Comparison of ENCODE assay signal across 14 cellular contexts in the genomic region with DNA sequence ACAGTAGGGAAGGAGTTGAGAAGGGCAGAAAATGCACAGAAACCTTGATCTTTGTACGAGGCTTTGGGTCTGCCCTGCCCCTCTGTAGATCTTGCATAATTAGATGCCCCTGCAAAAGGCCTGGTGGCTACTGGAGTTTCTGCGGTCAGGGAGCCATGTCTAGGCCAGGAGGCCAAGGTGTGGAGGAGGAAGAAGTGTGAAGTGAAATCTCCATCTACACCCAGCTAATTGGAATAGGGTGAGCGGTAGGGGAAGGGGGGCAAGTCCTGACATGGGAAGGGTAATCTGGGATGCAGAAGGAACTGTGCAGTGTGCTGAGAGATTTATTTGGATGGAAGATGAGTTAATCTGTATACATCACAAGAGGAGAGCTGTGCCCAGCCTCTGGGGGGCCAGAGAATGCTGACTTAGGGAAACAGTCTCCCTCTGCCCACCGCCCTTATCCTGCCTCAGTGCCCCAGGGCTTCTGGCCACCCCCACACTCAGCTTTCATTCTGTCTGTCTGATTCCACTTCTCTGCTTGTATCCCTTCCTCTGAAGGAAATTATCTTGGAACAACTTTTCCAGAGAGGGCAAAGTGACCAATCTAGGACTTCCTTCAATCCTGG. TPM values are rescaled to one million over a fixed set of nuclear protein-coding genes. Genes with fewer than 3 reads are reported as not detected.
DNase-seq lines count a peak whose midpoint lies in the region; ATAC-seq, FAIRE-seq and TF ChIP-seq lines count a peak whose summit lies in the region.
"Had no signal": no experiment of that assay in that cellular context is flagged by ENCODE, and none has a peak within 500 bp of the region (broad histone marks: within the 10 kb centered on the region; RNA-seq: fewer than 3 reads in every experiment).

No MANE protein-coding gene starts in this region.

- TF ChIP-seq POLR2A in HepG2 (IDR thresholded peaks at IDR 0.05; ENCODE audit: insufficient read depth in 1 of 2, low read depth in 2 of 2, low read length in 2 of 2) (no peak), right lobe of liver (IDR thresholded peaks at IDR 0.05) (no peak)

- H3K9me2 ChIP-seq in OCI-LY7 (ENCODE audit: insufficient read depth, low read length): no peaks in the 10 kb centered on the region

- in situ Hi-C loops in HepG2 (cut with HindIII; ENCODE audit: extremely low pct_ligation_motif_present, low pct_unique_long_range_greater_than_20kb): no loop called here

- WGBS in HepG2 (ENCODE audit: low lambda C conversion rate): 51% methylated on average over 4 of the region's 4 CpGs
- WGBS in right lobe of liver (ENCODE audit: insufficient coverage, low coverage, low lambda C conversion rate, missing lambda C conversion rate): 75% methylated on average over 4 of the region's 4 CpGs

- H3K79me2 ChIP-seq in HepG2 (ENCODE audit: insufficient read depth, low read length) (no peaks in the 10 kb centered on the region), OCI-LY7 (ENCODE audit: insufficient read depth, low read depth, low read length) (peaks cover 7% of the 10 kb centered on the region; the same call in 1 of the 2 replicates)

- ATAC-seq in HepG2 (no peak), right lobe of liver (no peak)

- CTCF ChIA-PET in HepG2 (lab: Yijun Ruan, JAX; ENCODE audit: low intra/inter-chr PET ratio, low total read pairs) (no interaction called here), OCI-LY7 (lab: Charles Lee; ENCODE audit: unreplicated experiment) (no interaction called here)

- H3K27me3 ChIP-seq in HepG2 (ENCODE audit: control insufficient read depth in 1 of 2, insufficient read depth in 2 of 2, low read length in 2 of 2) (peaks cover 0 to 6% of the 10 kb centered on the region in 2 experiments; a peak in 1 of 5 replicates), right lobe of liver (peaks cover 4 to 9% of the 10 kb centered on the region in 2 donors), WERI-Rb-1 (ENCODE audit: insufficient read depth, low read depth, severe bottlenecking) (no peaks in the 10 kb centered on the region)

- no TSS peak for BruUV-seq in HepG2 (replicated peaks; lab: Mats Ljungman, UMichigan)
- BruUV-seq in OCI-LY7 (replicated peaks; lab: Mats Ljungman, UMichigan): no TSS peak

- POLR2A ChIA-PET in HepG2 (lab: Yijun Ruan, JAX) (interaction anchor here (0.9 to 3.5 kb wide), 2 partner anchors 9 to 11 kb away, joined by 3 to 11 read pairs; partner anchors contain the start of genes CDK4, EEF1AKMT3 and METTL1), OCI-LY7 (lab: Charles Lee) (no interaction called here)

- no peak overlapping the region for H3K27ac ChIP-seq in HepG2 (ENCODE audit: extremely low read length, insufficient read depth, low read length)
- H3K27ac ChIP-seq in right lobe of liver: no peak overlapping the region
- H3K27ac ChIP-seq in WERI-Rb-1: peak overlapping the region; percentile 94
- H3K27ac ChIP-seq in kidney (ENCODE audit: low read depth in 2 of 2, low read length in 2 of 2): no peak overlapping the region
- no peak overlapping the region for H3K27ac ChIP-seq in OCI-LY7 (ENCODE audit: low read depth, low read length, poor library complexity, severe bottlenecking)
- H3K27ac ChIP-seq: BLaER1 treated with 17β-estradiol and CSF1 and Interleukin-3, amounts not matched to agents 10 nM and 100 nM had no signal

- H3K4me1 ChIP-seq in HepG2 (ENCODE audit: insufficient read depth, low read length) (peaks cover 37% of the 10 kb centered on the region), right lobe of liver (peaks cover 0 to 19% (median 0%) of the 10 kb centered on the region in 4 donors), kidney (ENCODE audit: control insufficient read depth in 1 of 2, insufficient read depth in 1 of 2, low read depth in 1 of 2, low read length in 2 of 2) (peaks cover 15 to 21% of the 10 kb centered on the region in 2 donors), OCI-LY7 (ENCODE audit: insufficient read depth, low read length, poor library complexity, severe bottlenecking) (peaks cover 16% of the 10 kb centered on the region)

- DNase-seq in HepG2 (ENCODE audit: low spot score): no peak
- no peak for DNase-seq in right lobe of liver
- DNase-seq in WERI-Rb-1: peak; percentile 39
- DNase-seq in kidney: peak; percentile 50
- no peak for DNase-seq in OCI-LY7 (ENCODE audit: low spot score)
- DNase-seq in stimulated activated CD4-positive, alpha-beta T cell treated with anti-CD3 and anti-CD28 coated beads, Interleukin-1b, Interleukin-23, amount 100 ng/mL, for 48 hours: no peak
- no peak for DNase-seq in mucosa of gallbladder (ENCODE audit: low spot score)
- DNase-seq: 8988T; ACHN; CD4-positive, CD25-positive, alpha-beta regulatory T cell; DMS 273 treated with DMSO at 0.1 percent for 48 hours; HFFc6 had no signal

- H3K4me2 ChIP-seq in HepG2 (ENCODE audit: low read depth, low read length) (no peak overlapping the region), OCI-LY7 (ENCODE audit: low read length) (no peak overlapping the region)
- H3K4me2 ChIP-seq: BLaER1 treated with 17β-estradiol and CSF1 and Interleukin-3, amounts not matched to agents 10 nM and 100 nM had no signal

- no peaks in the 10 kb centered on the region for H4K20me1 ChIP-seq in HepG2 (ENCODE audit: insufficient read depth, low read length)
- peaks cover 10% of the 10 kb centered on the region; the same call in 1 of the 2 replicates for H4K20me1 ChIP-seq in OCI-LY7 (ENCODE audit: insufficient read depth, low read length)

- H3K9ac ChIP-seq in HepG2 (ENCODE audit: insufficient read depth, low read depth, low read length) (no peak overlapping the region), kidney (ENCODE audit: low read length in 2 of 2) (no peak overlapping the region)
- H3K9ac ChIP-seq: BLaER1 treated with 17β-estradiol and CSF1 and Interleukin-3, amounts not matched to agents 10 nM and 100 nM had no signal

- FAIRE-seq in HepG2 (lab: Jason Lieb, UNC) (no peak), kidney (lab: Jason Lieb, UNC) (no peak)
- FAIRE-seq: HTR-8/SVneo had no signal

- TF ChIP-seq CTCF in HepG2 (CRISPR knock-in tag; IDR thresholded peaks at IDR 0.05) (no peak), right lobe of liver (IDR thresholded peaks at IDR 0.05) (no peak), WERI-Rb-1 (IDR thresholded peaks at IDR 0.05; ENCODE audit: low read depth, low read length) (no peak), kidney (IDR thresholded peaks at IDR 0.05; ENCODE audit: borderline replicate concordance, extremely low read depth, insufficient read depth) (no peak), OCI-LY7 (conservative IDR thresholded peaks at IDR 0.05; ENCODE audit: low read length) (no peak)

- H2AFZ ChIP-seq in HepG2 (ENCODE audit: low read length) (no peak overlapping the region), OCI-LY7 (ENCODE audit: low read length) (no peak overlapping the region)

- TF ChIP-seq EP300 in HepG2 (IDR thresholded peaks at IDR 0.05; ENCODE audit: low read depth in 2 of 2, low read length in 2 of 2) (no peak), HepG2 (CRISPR knock-in tag; IDR thresholded peaks at IDR 0.05; ENCODE audit: borderline replicate concordance) (no peak)

- no peak overlapping the region for H3K4me3 ChIP-seq in HepG2 (replicated peaks in 1 of 3; ENCODE audit: insufficient read depth in 1 of 3, low read depth in 2 of 3, low read length in 3 of 3)
- no peak overlapping the region for H3K4me3 ChIP-seq in right lobe of liver
- H3K4me3 ChIP-seq in WERI-Rb-1 (ENCODE audit: low read depth, low read length): no peak overlapping the region
- H3K4me3 ChIP-seq in kidney (ENCODE audit: low read length in 2 of 2): no peak overlapping the region
- H3K4me3 ChIP-seq in OCI-LY7 (ENCODE audit: low read depth, low read length, poor library complexity, severe bottlenecking): no peak overlapping the region
- H3K4me3 ChIP-seq: BLaER1 treated with 17β-estradiol and CSF1 and Interleukin-3, amounts not matched to agents 10 nM and 100 nM had no signal

- H3K9me3 ChIP-seq in HepG2 (ENCODE audit: low read length) (no peaks in the 10 kb centered on the region), right lobe of liver (no peaks in the 10 kb centered on the region), WERI-Rb-1 (ENCODE audit: severe bottlenecking) (no peaks in the 10 kb centered on the region), kidney (ENCODE audit: control insufficient read depth in 1 of 2, low read length in 2 of 2) (no peaks in the 10 kb centered on the region), OCI-LY7 (ENCODE audit: low read length) (no peaks in the 10 kb centered on the region)

- intact Hi-C loops in HepG2 (cut with micrococcal nuclease; ENCODE audit: unreplicated experiment): no loop called here
- intact Hi-C loops in right lobe of liver (cut with DNase I): no loop called here
- intact Hi-C loops in kidney (cut with DNase I): no loop called here
- intact Hi-C loops in OCI-LY7 (cut with micrococcal nuclease; ENCODE audit: unreplicated experiment): no loop called here

- no peak for TF ChIP-seq RAD21 in HepG2 (CRISPR knock-in tag; IDR thresholded peaks at IDR 0.05)

- H3K36me3 ChIP-seq in HepG2 (replicated peaks in 1 of 2; ENCODE audit: control insufficient read depth in 1 of 2, insufficient read depth in 2 of 2, low read length in 2 of 2) (no peaks in the 10 kb centered on the region; a peak in 1 of 5 replicates), right lobe of liver (no peaks in the 10 kb centered on the region), WERI-Rb-1 (peaks cover 76% of the 10 kb centered on the region), kidney (ENCODE audit: control insufficient read depth in 1 of 2, insufficient read depth in 2 of 2, low read length in 2 of 2) (peaks cover 4 to 5% of the 10 kb centered on the region in 2 donors), OCI-LY7 (ENCODE audit: insufficient read depth, low read length) (peaks cover 50% of the 10 kb centered on the region)

RNA-seq across cellular contexts. Expression of gene CYP27B1, which starts 5.4 kb away (rescaled TPM):
- total RNA-seq in HepG2 (2016; rRNA removed; fragmentation: Illumina TruSeq; extraction: Trizol) (0.97 and 2.3 TPM in 2 replicates), right lobe of liver (1 to 10 TPM in 3 of 6 experiments, under 1 TPM in 3; 0.25 to 1.4 (median 0.81) TPM), kidney (3.5 TPM), OCI-LY7 (2022) (6.6 and 6.9 TPM in 2 replicates), mucosa of gallbladder (1.6 TPM)
- 0.51 and 0.53 TPM in 2 replicates for total RNA-seq in HepG2 (2016; cell fraction: cytosol; rRNA removed; fragmentation: Illumina TruSeq; extraction: Trizol; ENCODE audit: low read depth)
- 0.70 and 2.8 TPM in 2 replicates for total RNA-seq in HepG2 (2016; cell fraction: insoluble cytoplasmic fraction; rRNA removed; fragmentation: Illumina TruSeq; extraction: Trizol)
- total RNA-seq in HepG2 (2016; cell fraction: membrane; rRNA removed; fragmentation: Illumina TruSeq; extraction: Trizol): 0.79 and 0.83 TPM in 2 replicates
- total RNA-seq in HepG2 (2016; cell fraction: nucleus; rRNA removed; fragmentation: Illumina TruSeq; extraction: Trizol): 4.1 and 5.2 TPM in 2 replicates
- polyA plus RNA-seq in HepG2 (2011; rRNA removed) (3.0 and 3.4 TPM in 2 replicates), kidney (ENCODE audit: insufficient read depth, low read depth, low replicate concordance) (33.4 TPM)
- 0.86 and 1.2 TPM in 2 replicates for polyA plus RNA-seq in HepG2 (2011; cell fraction: cytosol; rRNA removed)
- 19.6 and 23.7 TPM in 2 replicates for polyA plus RNA-seq in HepG2 (2011; cell fraction: nucleus; rRNA removed)
- polyA plus RNA-seq in HepG2 (2012): 1.4 and 2.3 TPM in 2 replicates
- polyA plus RNA-seq in HepG2 (2016; cell fraction: cytosol; fragmentation: Illumina TruSeq; extraction: Trizol; ENCODE audit: low read depth): 0.29 and 0.36 TPM in 2 replicates
- polyA plus RNA-seq in HepG2 (2016; cell fraction: insoluble cytoplasmic fraction; fragmentation: Illumina TruSeq; extraction: Trizol; ENCODE audit: low read depth): 1.1 and 1.2 TPM in 2 replicates
- polyA plus RNA-seq in HepG2 (2016; cell fraction: membrane; fragmentation: Illumina TruSeq; extraction: Trizol; ENCODE audit: low read depth): 0.59 and 0.77 TPM in 2 replicates
- 6.9 and 9.0 TPM in 2 replicates for polyA plus RNA-seq in HepG2 (2016; cell fraction: nucleus; fragmentation: Illumina TruSeq; extraction: Trizol; ENCODE audit: insufficient read depth, low read depth)
- 5.9 and 7.2 TPM in 2 replicates for polyA minus RNA-seq in HepG2 (2011; rRNA and poly(A)+ RNA removed; ENCODE audit: low replicate concordance)
- 0.40 and 1.9 TPM in 2 replicates for polyA minus RNA-seq in HepG2 (2011; cell fraction: cytosol; rRNA and poly(A)+ RNA removed)
- polyA minus RNA-seq in HepG2 (2011; cell fraction: nucleus; rRNA and poly(A)+ RNA removed): 15.7 and 19.3 TPM in 2 replicates
- 6.5 and 7.1 TPM in 2 replicates for total RNA-seq in OCI-LY7 (2014; rRNA removed; shearing (Covaris generic))
- total RNA-seq: CD4-positive, CD25-positive, alpha-beta regulatory T cell had no signal

RNA-seq across cellular contexts. Expression of gene MARCHF9, which starts 6.6 kb away (rescaled TPM):
- total RNA-seq in HepG2 (2016; rRNA removed; fragmentation: Illumina TruSeq; extraction: Trizol) (2.7 and 5.7 TPM in 2 replicates), right lobe of liver (1 to 10 TPM; 2.1 to 3.9 (median 3.3) TPM), kidney (22.9 TPM), OCI-LY7 (2022) (46.2 and 47.7 TPM in 2 replicates), mucosa of gallbladder (24.6 TPM)
- 3.9 and 5.1 TPM in 2 replicates for total RNA-seq in HepG2 (2016; cell fraction: cytosol; rRNA removed; fragmentation: Illumina TruSeq; extraction: Trizol; ENCODE audit: low read depth)
- 3.4 and 4.7 TPM in 2 replicates for total RNA-seq in HepG2 (2016; cell fraction: insoluble cytoplasmic fraction; rRNA removed; fragmentation: Illumina TruSeq; extraction: Trizol)
- total RNA-seq in HepG2 (2016; cell fraction: membrane; rRNA removed; fragmentation: Illumina TruSeq; extraction: Trizol): 5.9 and 6.2 TPM in 2 replicates
- total RNA-seq in HepG2 (2016; cell fraction: nucleus; rRNA removed; fragmentation: Illumina TruSeq; extraction: Trizol): 3.4 and 4.3 TPM in 2 replicates
- polyA plus RNA-seq in HepG2 (2011; rRNA removed) (9.6 and 14.5 TPM in 2 replicates), kidney (ENCODE audit: insufficient read depth, low read depth, low replicate concordance) (38.4 TPM)
- polyA plus RNA-seq in HepG2 (2011; cell fraction: cytosol; rRNA removed): 8.1 and 8.8 TPM in 2 replicates
- polyA plus RNA-seq in HepG2 (2011; cell fraction: nucleus; rRNA removed): 15.5 and 17.5 TPM in 2 replicates
- polyA plus RNA-seq in HepG2 (2012): 7.7 and 10.3 TPM in 2 replicates
- polyA plus RNA-seq in HepG2 (2016; cell fraction: cytosol; fragmentation: Illumina TruSeq; extraction: Trizol; ENCODE audit: low read depth): 2.7 and 3.1 TPM in 2 replicates
- 5.0 and 8.0 TPM in 2 replicates for polyA plus RNA-seq in HepG2 (2016; cell fraction: insoluble cytoplasmic fraction; fragmentation: Illumina TruSeq; extraction: Trizol; ENCODE audit: low read depth)
- 5.8 TPM in 2 replicates for polyA plus RNA-seq in HepG2 (2016; cell fraction: membrane; fragmentation: Illumina TruSeq; extraction: Trizol; ENCODE audit: low read depth)
- 13.4 and 15.4 TPM in 2 replicates for polyA plus RNA-seq in HepG2 (2016; cell fraction: nucleus; fragmentation: Illumina TruSeq; extraction: Trizol; ENCODE audit: insufficient read depth, low read depth)
- polyA minus RNA-seq in HepG2 (2011; rRNA and poly(A)+ RNA removed; ENCODE audit: low replicate concordance): 12.1 and 12.5 TPM in 2 replicates
- 4.1 and 4.5 TPM in 2 replicates for polyA minus RNA-seq in HepG2 (2011; cell fraction: cytosol; rRNA and poly(A)+ RNA removed)
- 3.7 and 5.3 TPM in 2 replicates for polyA minus RNA-seq in HepG2 (2011; cell fraction: nucleus; rRNA and poly(A)+ RNA removed)
- 29.3 and 29.4 TPM in 2 replicates for total RNA-seq in OCI-LY7 (2014; rRNA removed; shearing (Covaris generic))

RNA-seq across cellular contexts. Expression of gene CDK4, which starts 9.4 kb away (rescaled TPM):
- 209 and 255 TPM in 2 replicates for total RNA-seq in HepG2 (2016; rRNA removed; fragmentation: Illumina TruSeq; extraction: Trizol)
- 114 and 177 TPM in 2 replicates for total RNA-seq in HepG2 (2016; cell fraction: cytosol; rRNA removed; fragmentation: Illumina TruSeq; extraction: Trizol; ENCODE audit: low read depth)
- 213 and 245 TPM in 2 replicates for total RNA-seq in HepG2 (2016; cell fraction: insoluble cytoplasmic fraction; rRNA removed; fragmentation: Illumina TruSeq; extraction: Trizol)
- total RNA-seq in HepG2 (2016; cell fraction: membrane; rRNA removed; fragmentation: Illumina TruSeq; extraction: Trizol): 203 and 282 TPM in 2 replicates
- 105 and 134 TPM in 2 replicates for total RNA-seq in HepG2 (2016; cell fraction: nucleus; rRNA removed; fragmentation: Illumina TruSeq; extraction: Trizol)
- 171 and 191 TPM in 2 replicates for polyA plus RNA-seq in HepG2 (2011; rRNA removed)
- polyA plus RNA-seq in HepG2 (2011; cell fraction: cytosol; rRNA removed): 223 and 255 TPM in 2 replicates
- 58.2 and 58.6 TPM in 2 replicates for polyA plus RNA-seq in HepG2 (2011; cell fraction: nucleus; rRNA removed)
- polyA plus RNA-seq in HepG2 (2012): 68.6 and 92.8 TPM in 2 replicates
- polyA plus RNA-seq in HepG2 (2016; cell fraction: cytosol; fragmentation: Illumina TruSeq; extraction: Trizol; ENCODE audit: low read depth): 148 and 226 TPM in 2 replicates
- 315 and 325 TPM in 2 replicates for polyA plus RNA-seq in HepG2 (2016; cell fraction: insoluble cytoplasmic fraction; fragmentation: Illumina TruSeq; extraction: Trizol; ENCODE audit: low read depth)
- polyA plus RNA-seq in HepG2 (2016; cell fraction: membrane; fragmentation: Illumina TruSeq; extraction: Trizol; ENCODE audit: low read depth): 208 and 297 TPM in 2 replicates
- polyA plus RNA-seq in HepG2 (2016; cell fraction: nucleus; fragmentation: Illumina TruSeq; extraction: Trizol; ENCODE audit: insufficient read depth, low read depth): 175 and 177 TPM in 2 replicates
- polyA minus RNA-seq in HepG2 (2011; rRNA and poly(A)+ RNA removed; ENCODE audit: low replicate concordance): 141 and 375 TPM in 2 replicates
- polyA minus RNA-seq in HepG2 (2011; cell fraction: cytosol; rRNA and poly(A)+ RNA removed): 49.7 and 59.9 TPM in 2 replicates
- 72.6 and 80.6 TPM in 2 replicates for polyA minus RNA-seq in HepG2 (2011; cell fraction: nucleus; rRNA and poly(A)+ RNA removed)
- total RNA-seq in right lobe of liver: 10 to 100 TPM; 23.3 to 47.3 (median 31.8) TPM
- total RNA-seq in kidney: 69.1 TPM
- polyA plus RNA-seq in kidney (ENCODE audit: insufficient read depth, low read depth, low replicate concordance): 118 TPM
- total RNA-seq in OCI-LY7 (2014; rRNA removed; shearing (Covaris generic)): 272 and 280 TPM in 2 replicates
- total RNA-seq in OCI-LY7 (2022): 172 and 192 TPM in 2 replicates
- total RNA-seq in mucosa of gallbladder: 67.8 TPM

RNA-seq across cellular contexts. Expression of gene METTL1, which starts 10.4 kb away (rescaled TPM):
- 34.7 and 35.5 TPM in 2 replicates for total RNA-seq in HepG2 (2016; rRNA removed; fragmentation: Illumina TruSeq; extraction: Trizol)
- 13.7 and 15.7 TPM in 2 replicates for total RNA-seq in HepG2 (2016; cell fraction: cytosol; rRNA removed; fragmentation: Illumina TruSeq; extraction: Trizol; ENCODE audit: low read depth)
- 35.1 and 37.6 TPM in 2 replicates for total RNA-seq in HepG2 (2016; cell fraction: insoluble cytoplasmic fraction; rRNA removed; fragmentation: Illumina TruSeq; extraction: Trizol)
- 18.6 and 19.7 TPM in 2 replicates for total RNA-seq in HepG2 (2016; cell fraction: membrane; rRNA removed; fragmentation: Illumina TruSeq; extraction: Trizol)
- 22.7 and 26.8 TPM in 2 replicates for total RNA-seq in HepG2 (2016; cell fraction: nucleus; rRNA removed; fragmentation: Illumina TruSeq; extraction: Trizol)
- 36.9 and 38.3 TPM in 2 replicates for polyA plus RNA-seq in HepG2 (2011; rRNA removed)
- 22.7 and 24.5 TPM in 2 replicates for polyA plus RNA-seq in HepG2 (2011; cell fraction: cytosol; rRNA removed)
- polyA plus RNA-seq in HepG2 (2011; cell fraction: nucleus; rRNA removed): 38.6 and 43.0 TPM in 2 replicates
- polyA plus RNA-seq in HepG2 (2012): 21.2 and 23.6 TPM in 2 replicates
- polyA plus RNA-seq in HepG2 (2016; cell fraction: cytosol; fragmentation: Illumina TruSeq; extraction: Trizol; ENCODE audit: low read depth): 11.4 and 14.1 TPM in 2 replicates
- 46.1 and 52.2 TPM in 2 replicates for polyA plus RNA-seq in HepG2 (2016; cell fraction: insoluble cytoplasmic fraction; fragmentation: Illumina TruSeq; extraction: Trizol; ENCODE audit: low read depth)
- 15.5 and 17.6 TPM in 2 replicates for polyA plus RNA-seq in HepG2 (2016; cell fraction: membrane; fragmentation: Illumina TruSeq; extraction: Trizol; ENCODE audit: low read depth)
- polyA plus RNA-seq in HepG2 (2016; cell fraction: nucleus; fragmentation: Illumina TruSeq; extraction: Trizol; ENCODE audit: insufficient read depth, low read depth): 43.2 and 53.1 TPM in 2 replicates
- 49.2 and 64.0 TPM in 2 replicates for polyA minus RNA-seq in HepG2 (2011; rRNA and poly(A)+ RNA removed; ENCODE audit: low replicate concordance)
- 9.4 and 10.6 TPM in 2 replicates for polyA minus RNA-seq in HepG2 (2011; cell fraction: cytosol; rRNA and poly(A)+ RNA removed)
- polyA minus RNA-seq in HepG2 (2011; cell fraction: nucleus; rRNA and poly(A)+ RNA removed): 58.3 and 58.5 TPM in 2 replicates
- 10 to 100 TPM in 5 of 6 experiments, 1 to 10 TPM in 1; 9.7 to 13.6 (median 10.3) TPM for total RNA-seq in right lobe of liver
- 23.4 TPM for total RNA-seq in kidney
- polyA plus RNA-seq in kidney (ENCODE audit: insufficient read depth, low read depth, low replicate concordance): 69.4 TPM
- 12.5 and 22.2 TPM in 2 replicates for total RNA-seq in OCI-LY7 (2014; rRNA removed; shearing (Covaris generic))
- total RNA-seq in OCI-LY7 (2022): 23.6 and 27.0 TPM in 2 replicates
- total RNA-seq in mucosa of gallbladder: 9.2 TPM

RNA-seq across cellular contexts. Expression of gene EEF1AKMT3, which starts 10.9 kb away (rescaled TPM):
- total RNA-seq in HepG2 (2016; rRNA removed; fragmentation: Illumina TruSeq; extraction: Trizol) (4.7 and 6.6 TPM in 2 replicates), right lobe of liver (1 to 10 TPM; 3.2 to 5.5 (median 3.7) TPM), kidney (10.4 TPM), OCI-LY7 (2022) (6.3 TPM in 2 replicates), mucosa of gallbladder (7.0 TPM)
- 1.7 and 1.9 TPM in 2 replicates for total RNA-seq in HepG2 (2016; cell fraction: cytosol; rRNA removed; fragmentation: Illumina TruSeq; extraction: Trizol; ENCODE audit: low read depth)
- total RNA-seq in HepG2 (2016; cell fraction: insoluble cytoplasmic fraction; rRNA removed; fragmentation: Illumina TruSeq; extraction: Trizol): 5.0 and 5.9 TPM in 2 replicates
- 6.1 TPM in 2 replicates for total RNA-seq in HepG2 (2016; cell fraction: membrane; rRNA removed; fragmentation: Illumina TruSeq; extraction: Trizol)
- 3.5 and 3.8 TPM in 2 replicates for total RNA-seq in HepG2 (2016; cell fraction: nucleus; rRNA removed; fragmentation: Illumina TruSeq; extraction: Trizol)
- polyA plus RNA-seq in HepG2 (2011; rRNA removed) (10.8 and 11.4 TPM in 2 replicates), kidney (ENCODE audit: insufficient read depth, low read depth, low replicate concordance) (15.3 TPM)
- polyA plus RNA-seq in HepG2 (2011; cell fraction: cytosol; rRNA removed): 9.7 and 10.4 TPM in 2 replicates
- 8.1 and 9.8 TPM in 2 replicates for polyA plus RNA-seq in HepG2 (2011; cell fraction: nucleus; rRNA removed)
- polyA plus RNA-seq in HepG2 (2012): 7.8 and 9.8 TPM in 2 replicates
- polyA plus RNA-seq in HepG2 (2016; cell fraction: cytosol; fragmentation: Illumina TruSeq; extraction: Trizol; ENCODE audit: low read depth): 1.3 and 1.5 TPM in 2 replicates
- 6.4 and 8.5 TPM in 2 replicates for polyA plus RNA-seq in HepG2 (2016; cell fraction: insoluble cytoplasmic fraction; fragmentation: Illumina TruSeq; extraction: Trizol; ENCODE audit: low read depth)
- 5.3 and 6.0 TPM in 2 replicates for polyA plus RNA-seq in HepG2 (2016; cell fraction: membrane; fragmentation: Illumina TruSeq; extraction: Trizol; ENCODE audit: low read depth)
- 10.5 TPM in 2 replicates for polyA plus RNA-seq in HepG2 (2016; cell fraction: nucleus; fragmentation: Illumina TruSeq; extraction: Trizol; ENCODE audit: insufficient read depth, low read depth)
- polyA minus RNA-seq in HepG2 (2011; rRNA and poly(A)+ RNA removed; ENCODE audit: low replicate concordance): 6.5 and 19.9 TPM in 2 replicates
- 5.5 and 6.4 TPM in 2 replicates for polyA minus RNA-seq in HepG2 (2011; cell fraction: cytosol; rRNA and poly(A)+ RNA removed)
- 3.5 and 5.6 TPM in 2 replicates for polyA minus RNA-seq in HepG2 (2011; cell fraction: nucleus; rRNA and poly(A)+ RNA removed)
- total RNA-seq in OCI-LY7 (2014; rRNA removed; shearing (Covaris generic)): 3.4 and 5.3 TPM in 2 replicates

Comparison
In these comparisons a context has a peak if more than half of its experiments do, and no peak if none do; other contexts are left out.
1. DNase-seq: peak in WERI-Rb-1 (single experiment) and kidney (single experiment); none in HepG2 (single experiment), right lobe of liver (0 of 3), OCI-LY7 (single experiment), stimulated activated CD4-positive, alpha-beta T cell treated with anti-CD3 and anti-CD28 coated beads, Interleukin-1b, Interleukin-23, amount 100 ng/mL, for 48 hours (single experiment) and mucosa of gallbladder (single experiment).